Comparison of ENCODE assay signal across 12 cellular contexts in the genomic region with DNA sequence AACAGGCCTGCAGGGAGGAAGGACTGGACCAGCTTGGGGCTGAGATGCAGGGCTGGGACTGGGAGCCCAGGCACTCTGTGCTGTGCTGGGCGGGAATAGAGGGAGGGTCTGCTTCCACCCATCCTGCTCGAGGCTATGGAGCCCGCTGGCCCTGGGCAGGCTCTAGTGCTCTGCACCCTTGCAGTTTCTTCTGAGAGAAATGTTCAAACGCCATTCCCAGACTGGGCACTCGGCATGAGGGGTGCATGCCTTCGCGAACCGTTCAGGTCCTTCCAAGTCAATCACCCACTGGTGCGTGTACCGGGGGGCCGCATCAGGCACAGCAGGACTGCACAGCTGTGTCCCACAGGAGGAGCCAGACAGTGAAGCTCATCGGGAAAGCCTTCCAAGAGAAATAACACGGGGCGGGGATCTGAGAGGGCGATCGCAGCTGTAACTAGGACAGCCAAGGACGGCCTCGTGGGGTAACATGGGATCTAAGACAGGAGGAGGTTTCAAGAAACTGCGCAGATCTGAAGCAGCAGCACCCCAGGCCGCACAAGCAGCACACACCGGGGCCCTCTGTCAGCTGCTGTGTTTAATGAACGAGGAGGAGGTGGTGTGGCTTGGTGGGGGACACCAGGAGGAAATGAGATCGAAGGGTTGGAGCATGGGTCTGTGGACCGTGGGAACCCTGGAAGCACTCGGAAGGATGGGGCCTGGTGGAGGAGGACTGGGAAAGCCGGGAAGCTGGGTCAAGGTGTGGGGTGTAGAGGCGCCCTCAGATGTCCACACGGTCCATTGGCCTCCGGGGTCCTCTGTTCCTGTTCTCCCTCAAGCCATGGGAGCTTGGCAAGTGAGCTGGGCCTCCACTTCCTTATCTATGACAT. TPM values are rescaled to one million over a fixed set of nuclear protein-coding genes. Genes with fewer than 3 reads are reported as not detected.
DNase-seq lines count a peak whose midpoint lies in the region; ATAC-seq, FAIRE-seq and TF ChIP-seq lines count a peak whose summit lies in the region.
"Had no signal": no experiment of that assay in that cellular context is flagged by ENCODE, and none has a peak within 500 bp of the region (broad histone marks: within the 10 kb centered on the region; RNA-seq: fewer than 3 reads in every experiment).

No MANE protein-coding gene starts in this region.

- H3K36me3 ChIP-seq in K562 (ENCODE audit: control insufficient read depth, insufficient read depth, low read length) (no peaks in the 10 kb centered on the region; the same call in 1 of the 3 replicates), hepatocyte (replicated peaks; ENCODE audit: insufficient read depth, low read depth) (no peaks in the 10 kb centered on the region)

- H4K20me1 ChIP-seq in K562 (replicated peaks; ENCODE audit: control insufficient read depth, insufficient read depth, low read length) (0 out of 2 replicates have a peak, but pooled peaks cover 3% of the 10 kb centered on the region), hepatocyte (ENCODE audit: insufficient read depth, poor library complexity, severe bottlenecking) (no peaks in the 10 kb centered on the region)

- WGBS in K562 (ENCODE audit: insufficient coverage, low coverage, missing lambda C conversion rate) = 90% methylated on average over 22 of the region's 29 CpGs
- 97% methylated on average over 29 of the region's 29 CpGs for WGBS in hepatocyte (ENCODE audit: low lambda C conversion rate, missing lambda C conversion rate)

- no peaks in the 10 kb centered on the region for H3K9me3 Mint-ChIP-seq in activated naive CD4-positive, alpha-beta T cell treated with anti-CD3 and anti-CD28 coated beads, Interleukin-2, amount 50 U/mL, for 72 hours
- H3K9me3 Mint-ChIP-seq in activated naive CD4-positive, alpha-beta T cell treated with anti-CD3 and anti-CD28 coated beads for 36 hours = no peaks in the 10 kb centered on the region
- H3K9me3 Mint-ChIP-seq: activated naive CD4-positive, alpha-beta T cell treated with anti-CD3 and anti-CD28 coated beads, Interleukin-2, amount 10 ng/mL, durations not matched to agents 7 days and 5 days; naive B cell had no signal

- no TSS peak for BruUV-seq in K562 (replicated peaks; lab: Mats Ljungman, UMichigan)

- no peaks in the 10 kb centered on the region for H3K27me3 Mint-ChIP-seq in activated naive CD4-positive, alpha-beta T cell treated with anti-CD3 and anti-CD28 coated beads for 36 hours (ENCODE audit: low read depth)
- H3K27me3 Mint-ChIP-seq: activated naive CD4-positive, alpha-beta T cell treated with anti-CD3 and anti-CD28 coated beads, Interleukin-2, amount 10 ng/mL, durations not matched to agents 7 days and 5 days; naive B cell had no signal

- no peak for TF ChIP-seq POLR2A in K562 (conservative IDR thresholded peaks at IDR 0.05)

- H3K9me1 ChIP-seq in K562 (ENCODE audit: control insufficient read depth, insufficient read depth, low read length) = no peaks in the 10 kb centered on the region

- TF ChIP-seq CTCF in K562 (IDR thresholded peaks at IDR 0.05 in 2 of 3, conservative IDR thresholded peaks at IDR 0.05 in 1 of 3; ENCODE audit: insufficient read depth in 2 of 3, low read depth in 1 of 3, low read length in 3 of 3) (no peak), hepatocyte (IDR thresholded peaks at IDR 0.05; ENCODE audit: poor library complexity) (no peak), omental fat pad (IDR thresholded peaks at IDR 0.05) (no peak)

- CTCF ChIA-PET in activated naive CD4-positive, alpha-beta T cell treated with anti-CD3 and anti-CD28 coated beads for 36 hours (lab: Charles Lee) = interaction anchor here (1.1 kb wide), 1 partner anchor 26 kb away, joined by 3 read pairs; the partner anchor contains the start of gene PYGB
- CTCF ChIA-PET in K562 (lab: Yijun Ruan, JAX; ENCODE audit: low intra/inter-chr PET ratio) = no interaction called here

- no peak for ATAC-seq in activated naive CD4-positive, alpha-beta T cell treated with anti-CD3 and anti-CD28 coated beads, Interleukin-2, amount 50 U/mL, for 72 hours
- ATAC-seq in K562 (no peak), omental fat pad (ENCODE audit: low FRiP score) (no peak)

- H3K4me3 ChIP-seq in K562 = no peak overlapping the region
- no peak overlapping the region for H3K4me3 ChIP-seq in hepatocyte
- H3K4me3 ChIP-seq: stomach had no signal

- POLR2A ChIA-PET in K562 (lab: Yijun Ruan, JAX) = interaction anchor here (1.0 to 1.9 kb wide), 3 partner anchors 11 to 14 kb away, joined by 3 to 5 read pairs (median 3); no protein-coding TSS in a partner anchor

- intact Hi-C loops in activated naive CD4-positive, alpha-beta T cell treated with anti-CD3 and anti-CD28 coated beads for 36 hours (cut with micrococcal nuclease) = no loop called here
- intact Hi-C loops in K562 (cut with micrococcal nuclease) = no loop called here

- H3K9me3 ChIP-seq in K562 (replicated peaks; ENCODE audit: control insufficient read depth, insufficient read depth, low read depth, low read length) = no peaks in the 10 kb centered on the region
- H3K9me3 ChIP-seq in hepatocyte (ENCODE audit: low read depth) = no peaks in the 10 kb centered on the region
- H3K9me3 ChIP-seq: stomach had no signal

- H3K4me1 ChIP-seq in K562 (replicated peaks in 1 of 2; ENCODE audit: control insufficient read depth in 2 of 2, insufficient read depth in 2 of 2, low read length in 2 of 2) (peaks cover 22 to 48% of the 10 kb centered on the region in 2 experiments), hepatocyte (ENCODE audit: insufficient read depth) (peaks cover 13% of the 10 kb centered on the region)

- peak overlapping the region; percentile 70 to 92 for H3K27ac Mint-ChIP-seq in activated naive CD4-positive, alpha-beta T cell treated with anti-CD3 and anti-CD28 coated beads, Interleukin-2, amount 50 U/mL, for 72 hours
- H3K27ac Mint-ChIP-seq in activated naive CD4-positive, alpha-beta T cell treated with anti-CD3 and anti-CD28 coated beads for 36 hours = no peak overlapping the region
- H3K27ac Mint-ChIP-seq: activated naive CD4-positive, alpha-beta T cell treated with anti-CD3 and anti-CD28 coated beads, Interleukin-2, amount 10 ng/mL, durations not matched to agents 7 days and 5 days had no signal

- peaks cover 5% of the 10 kb centered on the region for H3K4me1 Mint-ChIP-seq in activated naive CD4-positive, alpha-beta T cell treated with anti-CD3 and anti-CD28 coated beads for 36 hours (ENCODE audit: low read depth)
- H3K4me1 Mint-ChIP-seq: activated naive CD4-positive, alpha-beta T cell treated with anti-CD3 and anti-CD28 coated beads, Interleukin-2, amount 10 ng/mL, durations not matched to agents 7 days and 5 days; naive B cell had no signal

- in situ Hi-C loops in K562 (cut with MboI) = no loop called here

- H3K9me2 ChIP-seq in hepatocyte (replicated peaks; ENCODE audit: insufficient read depth) = no peaks in the 10 kb centered on the region

- no peak for TF ChIP-seq EP300 in K562 (IDR thresholded peaks at IDR 0.05; ENCODE audit: low read length)

- FAIRE-seq in K562 (lab: Jason Lieb, UNC) = no peak

- no peaks in the 10 kb centered on the region for H3K79me2 ChIP-seq in K562 (ENCODE audit: control insufficient read depth, insufficient read depth, low read length)
- H3K79me2 ChIP-seq in hepatocyte = no peaks in the 10 kb centered on the region

- no peak for TF ChIP-seq RAD21 in K562 (CRISPR knock-in tag; conservative IDR thresholded peaks at IDR 0.05 in 1 of 2, IDR thresholded peaks at IDR 0.05 in 1 of 2)

- no peaks in the 10 kb centered on the region for H3K27me3 ChIP-seq in K562 (ENCODE audit: control insufficient read depth in 2 of 2, insufficient read depth in 2 of 2, low read length in 2 of 2)
- H3K27me3 ChIP-seq in hepatocyte = no peaks in the 10 kb centered on the region
- H3K27me3 ChIP-seq: stomach had no signal

- no peak overlapping the region for H3K4me2 ChIP-seq in K562 (ENCODE audit: insufficient read depth, low read length)
- H3K4me2 ChIP-seq in hepatocyte = no peak overlapping the region

- H3K4me3 Mint-ChIP-seq in activated naive CD4-positive, alpha-beta T cell treated with anti-CD3 and anti-CD28 coated beads for 36 hours = no peak overlapping the region
- H3K4me3 Mint-ChIP-seq: activated naive CD4-positive, alpha-beta T cell treated with anti-CD3 and anti-CD28 coated beads, Interleukin-2, amount 10 ng/mL, durations not matched to agents 7 days and 5 days; naive B cell had no signal

- H3K9ac ChIP-seq in K562 (ENCODE audit: insufficient read depth in 1 of 2, low read depth in 2 of 2, low read length in 2 of 2) = peak overlapping the region in 1 of 2 experiments; percentile 68; a peak in 2 of 4 replicates

- peak overlapping the region; percentile 81; the same call in 1 of the 3 replicates for H3K27ac ChIP-seq in K562 (ENCODE audit: extremely low read depth, low read depth, low read length)
- peak overlapping the region; percentile 81 for H3K27ac ChIP-seq in hepatocyte

- no peaks in the 10 kb centered on the region for H3K36me3 Mint-ChIP-seq in activated naive CD4-positive, alpha-beta T cell treated with anti-CD3 and anti-CD28 coated beads, Interleukin-2, amount 50 U/mL, for 72 hours
- peaks cover 11% of the 10 kb centered on the region for H3K36me3 Mint-ChIP-seq in activated naive CD4-positive, alpha-beta T cell treated with anti-CD3 and anti-CD28 coated beads for 36 hours (ENCODE audit: low read depth)

- H2AFZ ChIP-seq in K562 (ENCODE audit: low read depth, low read length) (no peak overlapping the region), hepatocyte (no peak overlapping the region)

- no peak for DNase-seq in activated naive CD4-positive, alpha-beta T cell treated with anti-CD3 and anti-CD28 coated beads, Interleukin-2, amount 50 U/mL, for 72 hours (ENCODE audit: low spot score in 2 of 2)
- no peak for DNase-seq in activated naive CD4-positive, alpha-beta T cell treated with anti-CD3 and anti-CD28 coated beads for 36 hours
- no peak for DNase-seq in K562 (ENCODE audit: extremely low read depth in 1 of 4, low spot score in 3 of 4)
- DNase-seq in hepatocyte (ENCODE audit: low spot score) = no peak
- peak; percentile 75 for DNase-seq in ureter (ENCODE audit: low spot score)
- DNase-seq in omental fat pad (ENCODE audit: low spot score) = no peak
- DNase-seq in middle frontal gyrus (ENCODE audit: extremely low spot score, low spot score) = no peak
- no peak for DNase-seq in NK-92 (lab: John Stamatoyannopoulos, UW; ENCODE audit: unreplicated experiment)
- DNase-seq: activated CD8-positive, alpha-beta memory T cell treated with anti-CD3 and anti-CD28 coated beads for 24 hours; activated naive CD4-positive, alpha-beta T cell treated with anti-CD3 and anti-CD28 coated beads, Interleukin-2, amount 10 ng/mL, durations not matched to agents 7 days and 5 days; naive B cell; stomach had no signal

RNA-seq across cellular contexts. Expression of gene PYGB, which starts 26.1 kb away (rescaled TPM):
- total RNA-seq in activated naive CD4-positive, alpha-beta T cell treated with anti-CD3 and anti-CD28 coated beads, Interleukin-2, amount 50 U/mL, for 72 hours = 10 to 100 TPM; 19.1 to 30.8 TPM
- 10 to 100 TPM; 19.6 to 20.0 TPM for total RNA-seq in activated naive CD4-positive, alpha-beta T cell treated with anti-CD3 and anti-CD28 coated beads for 36 hours
- total RNA-seq in K562 (2011; cell fraction: chromatin; rRNA removed; ENCODE audit: low replicate concordance) = 15.0 and 42.9 TPM in 2 replicates
- 22.9 and 27.7 TPM in 2 replicates for total RNA-seq in K562 (2011; cell fraction: nucleolus; rRNA removed)
- total RNA-seq in K562 (2011; cell fraction: nucleoplasm; rRNA removed) = 11.8 and 15.2 TPM in 2 replicates
- total RNA-seq in K562 (2014; rRNA removed) (12.4 and 13.0 TPM in 2 replicates), K562 (2014; rRNA removed; fragmentation: Illumina TruSeq; extraction: Trizol) (4.1 and 4.7 TPM in 2 replicates), K562 (2015; rRNA removed; fragmentation: Illumina TruSeq; extraction: Trizol) (9.8 and 10.8 TPM in 2 replicates), K562 (2021) (16.1 and 18.0 TPM in 2 replicates), hepatocyte (52.0 and 61.1 TPM in 2 replicates), ureter (109 TPM), omental fat pad (10 to 100 TPM; 63.7 to 94.6 (median 82.4) TPM)
- polyA plus RNA-seq in K562 (2011; rRNA removed) (7.3 and 8.2 TPM in 2 replicates), K562 (2014; fragmentation: Illumina TruSeq; extraction: Trizol) (10.2 and 11.3 TPM in 2 replicates), K562 (2014; fragmentation: Nextera tagmentation; extraction: Ambion mirVana) (under 1 TPM; 0.34 to 0.46 TPM), K562 (2014; rRNA removed) (12.3 and 16.0 TPM in 2 replicates), hepatocyte (35.0 and 45.3 TPM in 2 replicates)
- polyA plus RNA-seq in K562 (2011; cell fraction: cytosol; rRNA removed) = 8.5 and 12.3 TPM in 2 replicates
- polyA plus RNA-seq in K562 (2011; cell fraction: nucleus; rRNA removed) = 42.5 and 55.1 TPM in 2 replicates
- 12.7 and 36.7 TPM in 2 replicates for polyA plus RNA-seq in K562 (2012)
- polyA minus RNA-seq in K562 (2011; rRNA and poly(A)+ RNA removed) = 5.7 and 8.6 TPM in 2 replicates
- 8.7 and 9.1 TPM in 2 replicates for polyA minus RNA-seq in K562 (2011; cell fraction: cytosol; rRNA and poly(A)+ RNA removed)
- polyA minus RNA-seq in K562 (2011; cell fraction: nucleus; rRNA and poly(A)+ RNA removed) = 11.4 and 14.6 TPM in 2 replicates

RNA-seq across cellular contexts. Expression of gene ENTPD6, which starts 26.3 kb away (rescaled TPM):
- total RNA-seq in activated naive CD4-positive, alpha-beta T cell treated with anti-CD3 and anti-CD28 coated beads, Interleukin-2, amount 50 U/mL, for 72 hours = 10 to 100 TPM; 38.8 to 45.6 TPM
- total RNA-seq in activated naive CD4-positive, alpha-beta T cell treated with anti-CD3 and anti-CD28 coated beads for 36 hours = 10 to 100 TPM; 63.6 to 66.6 TPM
- total RNA-seq in K562 (2011; cell fraction: chromatin; rRNA removed; ENCODE audit: low replicate concordance) = 56.6 and 135 TPM in 2 replicates
- 102 and 113 TPM in 2 replicates for total RNA-seq in K562 (2011; cell fraction: nucleolus; rRNA removed)
- 81.2 and 97.1 TPM in 2 replicates for total RNA-seq in K562 (2011; cell fraction: nucleoplasm; rRNA removed)
- total RNA-seq in K562 (2014; rRNA removed) (26.6 and 32.9 TPM in 2 replicates), K562 (2014; rRNA removed; fragmentation: Illumina TruSeq; extraction: Trizol) (12.7 and 13.8 TPM in 2 replicates), K562 (2015; rRNA removed; fragmentation: Illumina TruSeq; extraction: Trizol) (20.8 and 22.4 TPM in 2 replicates), K562 (2021) (33.0 and 35.9 TPM in 2 replicates), hepatocyte (58.1 and 80.4 TPM in 2 replicates), ureter (53.3 TPM), omental fat pad (10 to 100 TPM; 44.6 to 71.0 (median 60.0) TPM)
- polyA plus RNA-seq in K562 (2011; rRNA removed) (34.2 and 43.3 TPM in 2 replicates), K562 (2014; fragmentation: Illumina TruSeq; extraction: Trizol) (22.1 and 29.6 TPM in 2 replicates), K562 (2014; fragmentation: Nextera tagmentation; extraction: Ambion mirVana) (1 to 10 TPM in 1 of 2 experiments, under 1 TPM in 1; 0.82 to 1.5 TPM), K562 (2014; rRNA removed) (36.8 and 39.9 TPM in 2 replicates), hepatocyte (87.1 and 92.0 TPM in 2 replicates)
- polyA plus RNA-seq in K562 (2011; cell fraction: cytosol; rRNA removed) = 45.3 and 53.6 TPM in 2 replicates
- 192 and 227 TPM in 2 replicates for polyA plus RNA-seq in K562 (2011; cell fraction: nucleus; rRNA removed)
- 30.6 and 41.1 TPM in 2 replicates for polyA plus RNA-seq in K562 (2012)
- 20.7 and 22.9 TPM in 2 replicates for polyA minus RNA-seq in K562 (2011; rRNA and poly(A)+ RNA removed)
- 15.2 and 17.5 TPM in 2 replicates for polyA minus RNA-seq in K562 (2011; cell fraction: cytosol; rRNA and poly(A)+ RNA removed)
- polyA minus RNA-seq in K562 (2011; cell fraction: nucleus; rRNA and poly(A)+ RNA removed) = 27.6 and 47.0 TPM in 2 replicates
